8 cellular contexts compared by ENCODE assay signal in genomic region chr1:103106426-103107321, GRCh38. TPM values are rescaled to one million over a fixed set of nuclear protein-coding genes. Genes with fewer than 3 reads are reported as not detected.
A peak's percentile ranks its signal among the peaks of the same experiment; 100 is the strongest.
DNase-seq lines count a peak whose midpoint lies in the region; ATAC-seq and TF ChIP-seq lines count a peak whose summit lies in the region.

No MANE protein-coding gene starts in this region.

- H3K4me3 ChIP-seq in astrocyte of the cerebellum (ENCODE audit: low read depth, low read length): peak overlapping the region; percentile 67
- H3K4me3 ChIP-seq in iPS-18c (ENCODE audit: insufficient read depth, low read depth, low read length): peak overlapping the region; percentile 72
- peak overlapping the region; percentile 82 for H3K4me3 ChIP-seq in skeletal muscle satellite cell (ENCODE audit: low read length)

- H3K4me1 ChIP-seq in skeletal muscle satellite cell (ENCODE audit: control insufficient read depth, insufficient read depth, low read length): peaks cover 31% of the 10 kb centered on the region

- peak; percentile 49 for DNase-seq in AG08395 (ENCODE audit: low spot score)
- peak; percentile 17 for DNase-seq in NCI-H1694 (lab: John Stamatoyannopoulos, UW)
- peak; percentile 49 for DNase-seq in astrocyte of the cerebellum (ENCODE audit: low read depth)

- in situ Hi-C loops in astrocyte of the cerebellum (cut with HindIII; ENCODE audit: low sequenced_read_pairs): loop anchor here (5.0 kb wide), 2 partner anchors 51 to 351 kb away; no protein-coding TSS in a partner anchor

- peak; percentile 63 for TF ChIP-seq CTCF in astrocyte of the cerebellum (IDR thresholded peaks at IDR 0.05; ENCODE audit: low read depth, low read length, missing control alignments)

- ATAC-seq in GM18499 (IDR thresholded peaks at IDR 0.05; ENCODE audit: insufficient read depth, unreplicated experiment) (peak; percentile 64), HG02852 (IDR thresholded peaks at IDR 0.05; ENCODE audit: unreplicated experiment) (peak; percentile 91), HG02588 (IDR thresholded peaks at IDR 0.05; ENCODE audit: unreplicated experiment) (no peak)

- no peaks in the 10 kb centered on the region for H3K27me3 ChIP-seq in skeletal muscle satellite cell (ENCODE audit: control insufficient read depth, insufficient read depth, low read length)

- H3K9me3 ChIP-seq in iPS-18c (ENCODE audit: control insufficient read depth, insufficient read depth, low read length) (no peaks in the 10 kb centered on the region), skeletal muscle satellite cell (replicated peaks; ENCODE audit: low read length) (no peaks in the 10 kb centered on the region)

- peak overlapping the region; percentile 56 for H3K9ac ChIP-seq in skeletal muscle satellite cell (ENCODE audit: low read depth, low read length)

- H3K4me2 ChIP-seq in skeletal muscle satellite cell (ENCODE audit: low read length): peak overlapping the region; percentile 93

- no peaks in the 10 kb centered on the region for H3K36me3 ChIP-seq in skeletal muscle satellite cell (ENCODE audit: insufficient read depth, low read length)

RNA-seq across cellular contexts. Expression of gene COL11A1, which starts 1.6 kb away (rescaled TPM):
- 10.4 and 23.8 TPM in 2 replicates for total RNA-seq in skeletal muscle satellite cell (2012; rRNA removed)
